26 cellular contexts compared by ENCODE assay signal in genomic region chr10:29628912-29629526, GRCh38. TPM values are rescaled to one million over a fixed set of nuclear protein-coding genes. Genes with fewer than 3 reads are reported as not detected.
DNase-seq lines count a peak whose midpoint lies in the region; ATAC-seq, FAIRE-seq and TF ChIP-seq lines count a peak whose summit lies in the region.
"Had no signal": no experiment of that assay in that cellular context is flagged by ENCODE, and none has a peak within 500 bp of the region (broad histone marks: within the 10 kb centered on the region; RNA-seq: fewer than 3 reads in every experiment).

No MANE protein-coding gene starts in this region.

- no peak overlapping the region for H2BK120ac ChIP-seq in H1 (replicated peaks; ENCODE audit: low read depth, low read length)

- H3K36me3 ChIP-seq in cardiac muscle cell: peaks cover 10% of the 10 kb centered on the region
- H3K36me3 ChIP-seq in H1 (ENCODE audit: control insufficient read depth in 2 of 4, insufficient read depth in 4 of 4, low read length in 3 of 4): no peaks in the 10 kb centered on the region
- H3K36me3 ChIP-seq in uterus: no peaks in the 10 kb centered on the region
- H3K36me3 ChIP-seq: BLaER1 had no signal

- H4K8ac ChIP-seq in H1 (ENCODE audit: extremely low read depth, insufficient read depth, low read length): no peak overlapping the region

- H2AFZ ChIP-seq in H1 (ENCODE audit: low read length): no peak overlapping the region

- no peak overlapping the region for H2BK15ac ChIP-seq in H1 (ENCODE audit: low read length)

- no peaks in the 10 kb centered on the region for H3K9me3 Mint-ChIP-seq in progenitor cell of endocrine pancreas (ENCODE audit: low read depth)
- H3K9me3 Mint-ChIP-seq: activated B cell treated with CpG ODN at 0.5 μM for 24 hours; activated naive CD4-positive, alpha-beta T cell treated with anti-CD3 and anti-CD28 coated beads, Interleukin-2, amount 10 ng/mL, durations not matched to agents 7 days and 5 days; activated T-cell treated with anti-CD3 and anti-CD28 coated beads, Interleukin-2, amount 50 U/mL, for 4 hours; neural crest cell had no signal

- H3K9me3 ChIP-seq in cardiac muscle cell (ENCODE audit: low read depth) (no peaks in the 10 kb centered on the region), H1 (ENCODE audit: insufficient read depth in 2 of 2, low read depth in 1 of 2, low read length in 1 of 2) (no peaks in the 10 kb centered on the region), uterus (no peaks in the 10 kb centered on the region)
- H3K9me3 ChIP-seq: BLaER1 had no signal

- no peak overlapping the region for H3K4me3 Mint-ChIP-seq in progenitor cell of endocrine pancreas (ENCODE audit: low read depth)
- H3K4me3 Mint-ChIP-seq: activated B cell treated with CpG ODN at 0.5 μM for 24 hours; activated CD8-positive, alpha-beta T cell treated with anti-CD3 and anti-CD28 coated beads, Interleukin-2, amount 10 ng/mL, durations not matched to agents 7 days and 5 days; activated naive CD4-positive, alpha-beta T cell treated with anti-CD3 and anti-CD28 coated beads, Interleukin-2, amount 10 ng/mL, durations not matched to agents 7 days and 5 days; activated T-cell treated with anti-CD3 and anti-CD28 coated beads, Interleukin-2, amount 50 U/mL, for 4 hours; neural crest cell had no signal

- H3K27me3 Mint-ChIP-seq in progenitor cell of endocrine pancreas: no peaks in the 10 kb centered on the region
- H3K27me3 Mint-ChIP-seq: activated B cell treated with CpG ODN at 0.5 μM for 24 hours; activated naive CD4-positive, alpha-beta T cell treated with anti-CD3 and anti-CD28 coated beads, Interleukin-2, amount 10 ng/mL, durations not matched to agents 7 days and 5 days had no signal

- TF ChIP-seq RAD21 in H1 (IDR thresholded peaks at IDR 0.05 in 1 of 2, conservative IDR thresholded peaks at IDR 0.05 in 1 of 2; ENCODE audit: low read depth in 2 of 2, low read length in 2 of 2): no peak

- no peaks in the 10 kb centered on the region for H4K20me1 ChIP-seq in H1 (replicated peaks in 1 of 2; ENCODE audit: control insufficient read depth in 1 of 2, insufficient read depth in 2 of 2, low read length in 2 of 2)
- H4K20me1 ChIP-seq: BLaER1 had no signal

- 0 out of 2 replicates have a peak, but pooled peaks cover 2% of the 10 kb centered on the region for H3K79me1 ChIP-seq in H1 (ENCODE audit: low read depth, low read length)

- H3K56ac ChIP-seq in H1 (replicated peaks; ENCODE audit: insufficient read length, low read depth, low read length): no peak overlapping the region

- no peak overlapping the region for H4K91ac ChIP-seq in H1 (replicated peaks; ENCODE audit: insufficient read length, low read length)

- H3K4me3 ChIP-seq in cardiac muscle cell (peak overlapping the region; percentile 13), H1 (ENCODE audit: extremely low read depth in 1 of 4, insufficient read depth in 2 of 4, low read depth in 3 of 4, low read length in 4 of 4) (no peak overlapping the region), uterus (no peak overlapping the region)
- H3K4me3 ChIP-seq: BLaER1 had no signal

- peak overlapping the region; percentile 47 for H3K27ac Mint-ChIP-seq in progenitor cell of endocrine pancreas
- H3K27ac Mint-ChIP-seq: activated B cell treated with CpG ODN at 0.5 μM for 24 hours; activated CD8-positive, alpha-beta T cell treated with anti-CD3 and anti-CD28 coated beads, Interleukin-2, amount 10 ng/mL, durations not matched to agents 7 days and 5 days; activated naive CD4-positive, alpha-beta T cell treated with anti-CD3 and anti-CD28 coated beads, Interleukin-2, amount 10 ng/mL, durations not matched to agents 7 days and 5 days had no signal

- H3K23ac ChIP-seq in H1 (ENCODE audit: insufficient read length): no peak overlapping the region

- no peak for FAIRE-seq in H1 (lab: Jason Lieb, UNC)
- FAIRE-seq: astrocyte, endothelial cell of umbilical vein, GM19239, keratinocyte had no signal

- TF ChIP-seq CTCF in cardiac muscle cell (IDR thresholded peaks at IDR 0.05; ENCODE audit: low read depth, low read length) (no peak), H1 (IDR thresholded peaks at IDR 0.05; ENCODE audit: control extremely low read depth in 1 of 3, insufficient read depth in 1 of 3, low read depth in 1 of 3, low read length in 3 of 3) (no peak), progenitor cell of endocrine pancreas (IDR thresholded peaks at IDR 0.05; ENCODE audit: unreplicated experiment) (no peak), uterus (IDR thresholded peaks at IDR 0.05) (no peak)

- no peaks in the 10 kb centered on the region for H3K27me3 ChIP-seq in cardiac muscle cell
- no peaks in the 10 kb centered on the region for H3K27me3 ChIP-seq in H1 (replicated peaks in 1 of 4; ENCODE audit: control insufficient read depth in 3 of 4, extremely low read depth in 1 of 4, insufficient read depth in 3 of 4, low read length in 3 of 4)
- no peaks in the 10 kb centered on the region for H3K27me3 ChIP-seq in uterus
- H3K27me3 ChIP-seq: BLaER1 had no signal

- no peak for ATAC-seq in left ventricle myocardium superior
- ATAC-seq in HG03342 (IDR thresholded peaks at IDR 0.05; ENCODE audit: unreplicated experiment): no peak
- ATAC-seq in GM19023 (IDR thresholded peaks at IDR 0.05; ENCODE audit: unreplicated experiment): no peak
- ATAC-seq: activated CD8-positive, alpha-beta T cell treated with anti-CD3 and anti-CD28 coated beads, Interleukin-2, amount 10 ng/mL, durations not matched to agents 7 days and 5 days; activated T-cell treated with anti-CD3 and anti-CD28 coated beads, Interleukin-2, amount 50 U/mL, for 4 hours; HCT116 had no signal

- CTCF ChIA-PET in H1 (lab: Charles Lee; ENCODE audit: partially characterized antibody): interaction anchor here (0.8 to 1.3 kb wide), 3 partner anchors 13 to 106 kb away, joined by 3 to 4 read pairs (median 3); no protein-coding TSS in a partner anchor

- H3K4me1 Mint-ChIP-seq in progenitor cell of endocrine pancreas (ENCODE audit: low read depth): peaks cover 21% of the 10 kb centered on the region

- 89% methylated on average over 12 of the region's 12 CpGs; no CpG with 5 or more reads in 1 of the 2 experiments for WGBS in H1 (ENCODE audit: extremely low coverage in 1 of 2, insufficient coverage in 1 of 2, insufficient read length in 1 of 2, insufficient replicate concordance in 2 of 2, low coverage in 1 of 2, low lambda C conversion rate in 2 of 2, missing lambda C conversion rate in 1 of 2), 2 experiments

- no peak overlapping the region for H2BK20ac ChIP-seq in H1 (ENCODE audit: low read length)

- no peak overlapping the region for H3K18ac ChIP-seq in H1 (ENCODE audit: extremely low read depth, low read length)

- no peak overlapping the region for H2BK12ac ChIP-seq in H1 (ENCODE audit: low read depth, low read length)

- H3K14ac ChIP-seq in H1 (ENCODE audit: insufficient read length): no peak overlapping the region

- peaks cover 14% of the 10 kb centered on the region for H3K36me3 Mint-ChIP-seq in progenitor cell of endocrine pancreas (ENCODE audit: insufficient read depth)
- H3K36me3 Mint-ChIP-seq: activated naive CD4-positive, alpha-beta T cell treated with anti-CD3 and anti-CD28 coated beads, Interleukin-2, amount 10 ng/mL, durations not matched to agents 7 days and 5 days had no signal

- POLR2A ChIA-PET in H1 (lab: Charles Lee; ENCODE audit: partially characterized antibody): no interaction called here

- no peak for DNase-seq in cardiac muscle cell (ENCODE audit: low read depth in 1 of 2, low spot score in 1 of 2)
- DNase-seq in left ventricle myocardium superior: no peak
- no peak for DNase-seq in H1 (ENCODE audit: low read depth in 1 of 2, low spot score in 2 of 2)
- DNase-seq in progenitor cell of endocrine pancreas (ENCODE audit: low spot score, unreplicated experiment): no peak
- no peak for DNase-seq in uterus
- no peak for DNase-seq in superior temporal gyrus (ENCODE audit: extremely low spot score)
- DNase-seq: activated B cell treated with CpG ODN at 0.5 μM for 24 hours; activated CD8-positive, alpha-beta T cell treated with anti-CD3 and anti-CD28 coated beads, Interleukin-2, amount 10 ng/mL, durations not matched to agents 7 days and 5 days; activated naive CD4-positive, alpha-beta T cell treated with anti-CD3 and anti-CD28 coated beads, Interleukin-2, amount 10 ng/mL, durations not matched to agents 7 days and 5 days; activated T-cell treated with anti-CD3 and anti-CD28 coated beads, Interleukin-2, amount 50 U/mL, for 4 hours; cortex of kidney; foreskin fibroblast; GF-D8; NCI-H1436 treated with DMSO at 0.1 percent for 48 hours; NCI-H2171 treated with DMSO at 0.1 percent for 48 hours; NCI-H69; stimulated activated CD4-positive, alpha-beta T cell treated with anti-CD3 and anti-CD28 coated beads, Interleukin-12 subunit alpha, Interleukin-12 subunit beta, amount 100 ng/mL, for 4 hours had no signal

- no peak overlapping the region for H2BK5ac ChIP-seq in H1 (ENCODE audit: low read depth, low read length)

- no peak overlapping the region for H4K5ac ChIP-seq in H1 (ENCODE audit: insufficient read length, low read depth, low read length)

- H3K79me2 ChIP-seq in H1 (ENCODE audit: control insufficient read depth in 1 of 2, insufficient read depth in 2 of 2, low read length in 2 of 2): peaks cover 0 to 4% of the 10 kb centered on the region in 2 experiments; a peak in 2 of 4 replicates

- H3K4ac ChIP-seq in H1 (replicated peaks; ENCODE audit: insufficient read length, low read depth, low read length): no peak overlapping the region

- no peak overlapping the region for H3K9ac ChIP-seq in H1 (replicated peaks in 1 of 4; ENCODE audit: extremely low read depth in 1 of 4, low read depth in 3 of 4, low read length in 3 of 4)
- H3K9ac ChIP-seq: BLaER1 had no signal

- intact Hi-C loops in left ventricle myocardium superior (cut with micrococcal nuclease) (no loop called here), uterus (cut with DNase I; ENCODE audit: low total_unique reads) (no loop called here)

- no peak for TF ChIP-seq EP300 in H1 (IDR thresholded peaks at IDR 0.05; ENCODE audit: borderline replicate concordance in 1 of 2, low read depth in 2 of 2, low read length in 2 of 2)

- TF ChIP-seq POLR2A in H1 (IDR thresholded peaks at IDR 0.05; ENCODE audit: control extremely low read depth in 1 of 2, low read depth in 2 of 2, low read length in 2 of 2) (no peak), uterus (IDR thresholded peaks at IDR 0.05) (no peak)

- H3K23me2 ChIP-seq in H1 (ENCODE audit: low read depth, low read length): no peaks in the 10 kb centered on the region

- H3K4me2 ChIP-seq in H1 (ENCODE audit: insufficient read depth in 1 of 2, low read depth in 2 of 2, low read length in 2 of 2): no peak overlapping the region
- H3K4me2 ChIP-seq: BLaER1 had no signal

- H3K27ac ChIP-seq in cardiac muscle cell (peak overlapping the region; percentile 44), H1 (ENCODE audit: low read depth, low read length) (no peak overlapping the region), uterus (peak overlapping the region; percentile 67 to 97)
- H3K27ac ChIP-seq: BLaER1 had no signal

- H3K4me1 ChIP-seq in cardiac muscle cell (ENCODE audit: low read depth): peaks cover 46% of the 10 kb centered on the region
- peaks cover 0 to 7% (median 2%) of the 10 kb centered on the region in 4 experiments; a peak in 2 of 7 replicates for H3K4me1 ChIP-seq in H1 (replicated peaks in 1 of 4; ENCODE audit: control insufficient read depth in 3 of 4, insufficient read depth in 4 of 4, low read length in 3 of 4)
- peaks cover 4 to 17% of the 10 kb centered on the region in 2 donors for H3K4me1 ChIP-seq in uterus

- H2AK5ac ChIP-seq in H1 (ENCODE audit: low read depth, low read length): 0 out of 2 replicates have a peak overlapping the region, but pooled peaks have one; percentile 11

RNA-seq across cellular contexts. Expression of gene SVIL, which starts 5.8 kb away (rescaled TPM):
- 244 and 412 TPM in 2 replicates for total RNA-seq in cardiac muscle cell
- 252 and 258 TPM in 2 replicates for polyA plus RNA-seq in cardiac muscle cell
- 302 TPM for total RNA-seq in left ventricle myocardium superior
- total RNA-seq in H1 (2021; fragmentation: NEBNext Ultra II Directional; extraction: Animal tissue kit (Norgen Biotek cat#: 25700)): 15.4 and 16.0 TPM in 2 replicates
- 4.3 and 4.7 TPM in 2 replicates for polyA plus RNA-seq in H1 (2011; rRNA removed)
- polyA plus RNA-seq in H1 (2011; cell fraction: cytosol; rRNA removed): 5.3 TPM
- polyA plus RNA-seq in H1 (2011; cell fraction: nucleus; rRNA removed): 18.4 TPM
- polyA plus RNA-seq in H1 (2012, experiment 1 of 2): 11.8 to 19.5 TPM (median 12.7 TPM) in 4 replicates
- polyA plus RNA-seq in H1 (2012, experiment 2 of 2): 0.76 TPM
- 14.1 TPM for polyA plus RNA-seq in H1 (2013, experiment 1 of 2)
- polyA plus RNA-seq in H1 (2013, experiment 2 of 2): 13.6 TPM
- polyA minus RNA-seq in H1 (2011; rRNA and poly(A)+ RNA removed): 12.4 and 14.0 TPM in 2 replicates
- polyA minus RNA-seq in H1 (2011; cell fraction: cytosol; rRNA and poly(A)+ RNA removed): 14.7 TPM
- polyA minus RNA-seq in H1 (2011; cell fraction: nucleus; rRNA and poly(A)+ RNA removed): 18.8 TPM
- total RNA-seq in progenitor cell of endocrine pancreas: 88.2 and 98.8 TPM in 2 replicates
- 100 to 1,000 TPM; 108 to 316 (median 209) TPM for total RNA-seq in uterus
